Comparison of ENCODE assay signal across 11 cellular contexts in the genomic region with DNA sequence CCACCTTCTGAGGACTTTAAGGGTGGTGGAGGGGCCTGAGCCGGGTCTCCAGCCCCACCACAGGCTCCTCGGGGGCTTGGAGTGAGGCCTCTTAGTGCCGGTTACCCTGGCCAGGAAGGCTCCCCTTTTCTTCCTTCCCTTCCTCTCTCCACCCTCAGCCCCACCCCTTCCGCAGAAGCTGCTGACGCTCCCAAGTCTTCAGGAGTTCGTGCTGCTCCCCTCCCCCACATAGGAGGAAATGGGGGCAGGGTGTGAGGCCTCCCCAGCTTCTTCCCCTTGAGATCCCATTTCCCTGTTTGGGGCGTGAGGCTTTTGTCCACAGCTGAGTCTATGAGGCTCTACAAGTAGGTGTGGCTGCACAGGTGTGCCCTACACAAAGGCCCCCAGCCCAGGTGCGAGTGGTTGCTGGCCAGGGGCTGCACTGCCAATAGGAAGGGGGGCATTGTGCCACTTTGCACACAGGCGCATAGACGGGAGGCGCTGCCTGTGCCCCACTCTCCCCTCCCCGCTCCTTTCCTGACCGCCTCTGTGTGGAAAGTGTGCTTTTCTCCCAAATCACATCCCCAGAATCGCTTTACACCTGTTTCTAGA. TPM values are rescaled to one million over a fixed set of nuclear protein-coding genes. Genes with fewer than 3 reads are reported as not detected.
DNase-seq lines count a peak whose midpoint lies in the region; ATAC-seq and TF ChIP-seq lines count a peak whose summit lies in the region.
"Had no signal": no experiment of that assay in that cellular context is flagged by ENCODE, and none has a peak within 500 bp of the region (broad histone marks: within the 10 kb centered on the region; RNA-seq: fewer than 3 reads in every experiment).

No MANE protein-coding gene starts in this region.

- H3K27ac Mint-ChIP-seq in activated T-helper 17 cell treated with anti-CD3 and anti-CD28 coated beads, Interleukin-2, amount 50 U/mL, for 72 hours: no peak overlapping the region

- no peak for TF ChIP-seq POLR2A in testis (IDR thresholded peaks at IDR 0.05)

- peak overlapping the region; percentile 11 for H3K4me3 Mint-ChIP-seq in activated T-helper 17 cell treated with anti-CD3 and anti-CD28 coated beads, Interleukin-2, amount 50 U/mL, for 72 hours

- H3K27me3 Mint-ChIP-seq in activated T-helper 17 cell treated with anti-CD3 and anti-CD28 coated beads, Interleukin-2, amount 50 U/mL, for 72 hours: no peaks in the 10 kb centered on the region

- H3K27me3 ChIP-seq in testis: no peaks in the 10 kb centered on the region

- H3K4me3 ChIP-seq in testis: no peak overlapping the region
- H3K4me3 ChIP-seq: A549 had no signal

- ATAC-seq in activated T-helper 17 cell treated with anti-CD3 and anti-CD28 coated beads, Interleukin-2, amount 50 U/mL, for 72 hours (replicated peaks): no peak
- peak; percentile 36 for ATAC-seq in left lobe of liver
- ATAC-seq in HG02840 (IDR thresholded peaks at IDR 0.05; ENCODE audit: low FRiP score, unreplicated experiment): no peak
- ATAC-seq in HG02571 (IDR thresholded peaks at IDR 0.05; ENCODE audit: unreplicated experiment): no peak
- ATAC-seq: A549 had no signal

- DNase-seq in SIG-M5 treated with dmso at 0.1 percent for 504 hours (lab: John Stamatoyannopoulos, UW; ENCODE audit: unreplicated experiment) (peak; percentile 36), SIG-M5 (lab: John Stamatoyannopoulos, UW) (no peak), left lobe of liver (ENCODE audit: low spot score) (peak; percentile 59), testis (peak; percentile 37), HCEC 1CT (no peak)
- DNase-seq: NCI-H524 treated with DMSO at 0.1 percent for 48 hours, occipital lobe had no signal

- H3K36me3 ChIP-seq in testis (ENCODE audit: low read depth, missing control alignments): no peaks in the 10 kb centered on the region

- intact Hi-C loops in testis (cut with DNase I; ENCODE audit: low total_unique reads): no loop called here

- peak overlapping the region; percentile 24 to 50 for H3K27ac ChIP-seq in testis
- H3K27ac ChIP-seq: A549 had no signal

- TF ChIP-seq CTCF in testis (IDR thresholded peaks at IDR 0.05): no peak

- peaks cover 20% of the 10 kb centered on the region for H3K4me1 ChIP-seq in testis

- peaks cover 11% of the 10 kb centered on the region for H3K4me1 Mint-ChIP-seq in activated T-helper 17 cell treated with anti-CD3 and anti-CD28 coated beads, Interleukin-2, amount 50 U/mL, for 72 hours

- no peaks in the 10 kb centered on the region for H3K9me3 ChIP-seq in testis
- H3K9me3 ChIP-seq: A549 had no signal

- no peaks in the 10 kb centered on the region for H3K9me3 Mint-ChIP-seq in activated T-helper 17 cell treated with anti-CD3 and anti-CD28 coated beads, Interleukin-2, amount 50 U/mL, for 72 hours

- H3K36me3 Mint-ChIP-seq in activated T-helper 17 cell treated with anti-CD3 and anti-CD28 coated beads, Interleukin-2, amount 50 U/mL, for 72 hours (ENCODE audit: low read depth): no peaks in the 10 kb centered on the region

- 72 to 76% methylated on average over 12 to 14 of the region's 14 CpGs for WGBS in testis, 2 donors

RNA-seq across cellular contexts. Expression of a gene that starts 0.9 kb away (rescaled TPM):
- total RNA-seq in activated T-helper 17 cell treated with anti-CD3 and anti-CD28 coated beads, Interleukin-2, amount 50 U/mL, for 72 hours: 10 to 100 TPM in 1 of 2 donors, 1 to 10 TPM in 1; 8.0 to 12.5 TPM
- total RNA-seq in left lobe of liver: 6.8 TPM
- 10 to 100 TPM in 1 of 2 donors, 1 to 10 TPM in 1; 6.8 to 10.4 TPM for total RNA-seq in testis
- polyA plus RNA-seq in testis (ENCODE audit: insufficient read depth, low read depth, low replicate concordance): 10.5 TPM

RNA-seq across cellular contexts. Expression of a gene that starts 23.5 kb away (rescaled TPM):
- total RNA-seq in activated T-helper 17 cell treated with anti-CD3 and anti-CD28 coated beads, Interleukin-2, amount 50 U/mL, for 72 hours: 10 to 100 TPM; 44.2 to 69.7 TPM
- total RNA-seq in left lobe of liver (12.2 TPM), testis (10 to 100 TPM; 39.7 to 58.8 TPM)
- polyA plus RNA-seq in testis (ENCODE audit: insufficient read depth, low read depth, low replicate concordance): 23.3 TPM

Comparison
In these comparisons a context has a peak if more than half of its experiments do, and no peak if none do; other contexts are left out.
1. DNase-seq: peak in SIG-M5 treated with dmso at 0.1 percent for 504 hours (single experiment), left lobe of liver (single experiment) and testis (single experiment); none in SIG-M5 (single experiment) and HCEC 1CT (single experiment).